Comparison of ENCODE assay signal across 8 cellular contexts in the genomic region with DNA sequence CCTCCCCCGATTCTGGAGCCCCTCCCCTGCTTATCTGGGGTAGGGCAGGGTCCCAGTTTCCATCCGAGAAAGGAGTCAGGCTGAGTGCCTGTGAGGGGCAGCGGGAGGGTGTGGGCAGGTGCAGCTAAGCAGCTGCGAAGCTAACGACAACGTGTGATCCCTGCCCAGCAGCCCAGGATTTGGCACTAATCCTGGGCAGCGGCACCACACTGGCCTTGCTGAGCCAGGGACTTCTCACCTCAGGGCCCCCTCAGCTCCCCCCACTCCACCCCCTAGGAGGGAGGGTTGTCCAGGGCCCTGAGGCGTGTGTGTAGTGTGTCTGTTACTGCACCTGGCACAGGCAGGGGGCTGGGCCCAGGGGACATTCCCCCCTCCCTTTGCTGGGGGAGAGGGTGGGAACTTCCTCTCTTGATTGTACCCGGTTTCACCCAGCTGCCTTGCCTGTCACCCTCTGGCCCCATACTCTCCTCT. TPM values are rescaled to one million over a fixed set of nuclear protein-coding genes. Genes with fewer than 3 reads are reported as not detected.
DNase-seq lines count a peak whose midpoint lies in the region; ATAC-seq and TF ChIP-seq lines count a peak whose summit lies in the region.

No MANE protein-coding gene starts in this region.

- DNase-seq in GM10248 (ENCODE audit: extremely low spot score) (peak; percentile 69), NCI-H2196 treated with DMSO at 0.1 percent for 48 hours (lab: John Stamatoyannopoulos, UW; ENCODE audit: unreplicated experiment) (peak; percentile 68), right cardiac atrium (peak; percentile 30 to 65 (median 65)), vagina (ENCODE audit: extremely low spot score in 2 of 2) (no peak), Ammon's horn (ENCODE audit: low spot score) (no peak), midbrain (lab: John Stamatoyannopoulos, UW) (no peak), pons (ENCODE audit: low spot score) (no peak)

- no peak for TF ChIP-seq POLR2A in vagina (IDR thresholded peaks at IDR 0.05)

- H3K36me3 ChIP-seq in vagina: peaks cover 0 to 17% of the 10 kb centered on the region in 2 donors

- peak overlapping the region; percentile 48 for H3K27ac ChIP-seq in right cardiac atrium (ENCODE audit: low read length)
- H3K27ac ChIP-seq in vagina: peak overlapping the region; percentile 68

- intact Hi-C loops in right cardiac atrium (cut with DNase I) (loop anchor here in 2 of 4 donors (5.0 kb wide), 2 partner anchors 54 to 79 kb away; no protein-coding TSS in a partner anchor), vagina (cut with DNase I) (loop anchor here (5.0 kb wide), 1 partner anchor 54 kb away; no protein-coding TSS in a partner anchor)

- no peaks in the 10 kb centered on the region for H3K9me3 ChIP-seq in right cardiac atrium (ENCODE audit: control insufficient read depth, low read length)
- H3K9me3 ChIP-seq in vagina: no peaks in the 10 kb centered on the region

- H3K27me3 ChIP-seq in right cardiac atrium (ENCODE audit: control insufficient read depth, insufficient read depth): no peaks in the 10 kb centered on the region
- H3K27me3 ChIP-seq in vagina: no peaks in the 10 kb centered on the region

- POLR2A ChIA-PET in GM10248 (lab: Yijun Ruan, JAX): no interaction called here

- CTCF ChIA-PET in GM10248 (lab: Yijun Ruan, JAX): interaction anchor here (0.7 to 42.5 kb wide), 12 partner anchors 9 to 101 kb away, joined by 3 to 1220 read pairs (median 8); a partner anchor contains a TSS

- TF ChIP-seq CTCF in GM10248 (IDR thresholded peaks at IDR 0.05; ENCODE audit: control extremely low read depth, extremely low read depth, low read depth, missing control alignments) (no peak), vagina (IDR thresholded peaks at IDR 0.05) (no peak)

- H3K4me1 ChIP-seq in right cardiac atrium (ENCODE audit: control insufficient read depth, insufficient read depth, low read length): peaks cover 8% of the 10 kb centered on the region
- H3K4me1 ChIP-seq in vagina: peaks cover 33% of the 10 kb centered on the region

- ATAC-seq in HG02623 (IDR thresholded peaks at IDR 0.05; ENCODE audit: unreplicated experiment) (peak; percentile 48), right cardiac atrium (peak; percentile 13 to 23)

- H3K4me3 ChIP-seq in right cardiac atrium (ENCODE audit: low read length): no peak overlapping the region
- peak overlapping the region in 1 of 2 donors; percentile 7 for H3K4me3 ChIP-seq in vagina

- 30% methylated on average over 9 of the region's 9 CpGs for WGBS in right cardiac atrium

RNA-seq across cellular contexts. Expression of a gene that starts 1.8 kb away (rescaled TPM):
- total RNA-seq in right cardiac atrium (under 1 TPM in 3 of 4 donors, not detected in 1; 0.31 to 0.95 (median 0.44) TPM), vagina (1.5 TPM)
- 0.61 TPM for polyA plus RNA-seq in right cardiac atrium

RNA-seq across cellular contexts. Expression of a gene that starts 11.5 kb away (rescaled TPM):
- total RNA-seq in right cardiac atrium (10 to 100 TPM; 24.8 to 30.2 (median 26.9) TPM), vagina (27.7 TPM)
- 33.0 TPM for polyA plus RNA-seq in right cardiac atrium

RNA-seq across cellular contexts. Expression of a gene that starts 30.1 kb away (rescaled TPM):
- total RNA-seq in right cardiac atrium: 100 to 1,000 TPM in 2 of 4 donors, 10 to 100 TPM in 2; 50.2 to 238 (median 85.2) TPM
- polyA plus RNA-seq in right cardiac atrium: 417 TPM
- total RNA-seq in vagina: 465 TPM

Comparison
In these comparisons a context has a peak if more than half of its experiments do, and no peak if none do; other contexts are left out.
1. DNase-seq: peak in GM10248 (single experiment), NCI-H2196 treated with DMSO at 0.1 percent for 48 hours (single experiment) and right cardiac atrium (3 of 3); none in vagina (0 of 2), Ammon's horn (single experiment), midbrain (single experiment) and pons (single experiment).